30 cellular contexts compared by ENCODE assay signal in genomic region chr6:165321150-165321549, GRCh38. TPM values are rescaled to one million over a fixed set of nuclear protein-coding genes. Genes with fewer than 3 reads are reported as not detected.
"Had no signal": no experiment of that assay in that cellular context is flagged by ENCODE, and none has a peak within 500 bp of the region (broad histone marks: within the 10 kb centered on the region; RNA-seq: fewer than 3 reads in every experiment).

No MANE protein-coding gene starts in this region.

- FAIRE-seq: colon, endothelial cell of umbilical vein, islet of Langerhans, keratinocyte had no signal

- H3K36me3 ChIP-seq: esophagus squamous epithelium, gastrocnemius medialis, heart right ventricle, left lung, lower lobe of right lung had no signal

- DNase-seq: dermis blood vessel endothelial cell; dorsolateral prefrontal cortex; effector CD4-positive, alpha-beta T cell; effector memory CD4-positive, alpha-beta T cell; esophagus squamous epithelium; foreskin fibroblast; foreskin melanocyte; gastrocnemius medialis; glutamatergic neuron; head of caudate nucleus; heart right ventricle; hippocampal formation; left cardiac atrium; left lung; left ventricle myocardium superior; lower lobe of right lung; mesenchymal stem cell; mucosa of descending colon; naive B cell had no signal

- H3K27me3 ChIP-seq: dorsolateral prefrontal cortex, esophagus squamous epithelium, gastrocnemius medialis, heart right ventricle, left lung had no signal

- H3K4me1 ChIP-seq: esophagus squamous epithelium, gastrocnemius medialis, heart right ventricle, left lung, lower lobe of right lung had no signal

- H3K4me3 ChIP-seq: coronary artery, dorsolateral prefrontal cortex, esophagus squamous epithelium, gastrocnemius medialis, heart right ventricle, left lung, lower lobe of right lung, mucosa of descending colon had no signal

- H3K27ac ChIP-seq: coronary artery, dorsolateral prefrontal cortex, esophagus squamous epithelium, gastrocnemius medialis, heart right ventricle, left lung, lower lobe of right lung had no signal

- ATAC-seq: gastrocnemius medialis, heart right ventricle, left cardiac atrium, left lung, left ventricle myocardium superior, lower lobe of right lung, mucosa of descending colon had no signal

- H3K9me3 ChIP-seq: gastrocnemius medialis had no signal

RNA-seq across cellular contexts. Expression of gene C6orf118, which starts 11.7 kb away (rescaled TPM):
- total RNA-seq: dermis blood vessel endothelial cell, endothelial cell of umbilical vein, epithelial cell of proximal tubule, esophagus squamous epithelium, gastrocnemius medialis, glomerular endothelial cell, heart right ventricle, left cardiac atrium, left ventricle myocardium superior, lower leg skin, lung microvascular endothelial cell, mesenteric fat pad had no signal
- polyA plus RNA-seq: endothelial cell of umbilical vein, esophagus, keratinocyte had no signal
